In genomic region chr17:81413497-81414135, GRCh38 we compare ENCODE assay signal across 19 cellular contexts.
"Had no signal": no experiment of that assay in that cellular context is flagged by ENCODE, and none has a peak within 500 bp of the region (broad histone marks: within the 10 kb centered on the region; RNA-seq: fewer than 3 reads in every experiment).

No MANE protein-coding gene starts in this region.

- H3K9me3 ChIP-seq: body of pancreas, esophagus muscularis mucosa, left lung, stomach, suprapubic skin, transverse colon, uterus had no signal

- DNase-seq: amygdala, hippocampal formation, kidney glomerular epithelial cell, left lung, occipital lobe, stomach, transverse colon, uterus had no signal

- H3K36me3 ChIP-seq: cardiac muscle cell, esophagus muscularis mucosa, left lung, stomach, suprapubic skin, transverse colon, uterus had no signal

- H3K4me3 ChIP-seq: body of pancreas, cardiac muscle cell, left lung, lung, skin epidermis, stomach, suprapubic skin, transverse colon, uterus had no signal

- ATAC-seq: left lung had no signal

- H3K27me3 ChIP-seq: body of pancreas, cardiac muscle cell, esophagus muscularis mucosa, suprapubic skin, transverse colon, uterus had no signal

- H3K27ac ChIP-seq: body of pancreas, cardiac muscle cell, left lung, suprapubic skin, transverse colon, uterus had no signal

- H3K27ac Mint-ChIP-seq: activated CD4-positive, alpha-beta memory T cell treated with anti-CD3 and anti-CD28 coated beads, Interleukin-2, amount 10 ng/mL, durations not matched to agents 7 days and 5 days; activated naive CD4-positive, alpha-beta T cell treated with anti-CD3 and anti-CD28 coated beads, Interleukin-2, amount 10 ng/mL, durations not matched to agents 7 days and 5 days; activated T-cell treated with anti-CD3 and anti-CD28 coated beads, Interleukin-2, amount 50 U/mL, for 72 hours; mesothelial cell of epicardium; T-helper 1 cell treated with Interleukin-12 subunit alpha and Interleukin-12 subunit beta and Interleukin-4 antibody, amounts not matched to agents 30 μg/mL and 1 μg/mL, for 36 hours had no signal

- H3K9me3 Mint-ChIP-seq: mesothelial cell of epicardium; T-helper 1 cell treated with Interleukin-12 subunit alpha and Interleukin-12 subunit beta and Interleukin-4 antibody, amounts not matched to agents 30 μg/mL and 1 μg/mL, for 36 hours had no signal

- H3K4me3 Mint-ChIP-seq: activated T-cell treated with anti-CD3 and anti-CD28 coated beads, Interleukin-2, amount 50 U/mL, for 72 hours; mesothelial cell of epicardium; T-helper 1 cell treated with Interleukin-12 subunit alpha and Interleukin-12 subunit beta and Interleukin-4 antibody, amounts not matched to agents 30 μg/mL and 1 μg/mL, for 36 hours had no signal

- H3K36me3 Mint-ChIP-seq: activated naive CD4-positive, alpha-beta T cell treated with anti-CD3 and anti-CD28 coated beads, Interleukin-2, amount 10 ng/mL, durations not matched to agents 7 days and 5 days; mesothelial cell of epicardium had no signal
